In the genomic region with DNA sequence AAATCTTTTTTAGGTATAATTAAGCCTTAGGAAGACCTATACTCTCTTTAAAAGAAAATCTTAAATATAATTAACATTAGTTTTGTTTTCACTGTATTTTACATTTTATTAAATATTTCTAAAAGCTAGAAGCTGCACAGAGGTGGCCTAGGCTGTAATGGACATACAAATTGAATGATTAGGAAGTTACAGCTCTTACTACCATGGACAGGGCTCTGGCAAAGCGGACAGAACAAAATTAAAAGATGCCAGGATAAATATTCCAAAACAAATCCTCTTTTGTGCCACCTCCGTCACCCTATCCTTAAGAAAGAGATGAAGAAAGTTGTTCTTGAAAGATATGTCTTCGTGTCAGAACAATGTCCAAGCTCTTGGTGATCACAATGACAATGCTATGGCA, we compare ENCODE assay signal across 18 cellular contexts.
A peak's percentile ranks its signal among the peaks of the same experiment; 100 is the strongest.
DNase-seq lines count a peak whose midpoint lies in the region; ATAC-seq and TF ChIP-seq lines count a peak whose summit lies in the region.
"Had no signal": no experiment of that assay in that cellular context is flagged by ENCODE, and none has a peak within 500 bp of the region (broad histone marks: within the 10 kb centered on the region; RNA-seq: fewer than 3 reads in every experiment).

No MANE protein-coding gene starts in this region.

- H3K4me3 ChIP-seq in liver (ENCODE audit: low read depth in 1 of 3, low read length in 3 of 3) (no peak overlapping the region), right lobe of liver (no peak overlapping the region), HCT116 (replicated peaks in 1 of 2; ENCODE audit: low read depth in 1 of 2, low read length in 2 of 2) (no peak overlapping the region), upper lobe of right lung (no peak overlapping the region)
- H3K4me3 ChIP-seq: HAP-1 had no signal

- no peaks in the 10 kb centered on the region for H3K79me2 ChIP-seq in HCT116 (ENCODE audit: insufficient read depth, low read length)

- no peak overlapping the region for H3K4me2 ChIP-seq in HCT116 (ENCODE audit: low read length)

- TF ChIP-seq CTCF in liver (IDR thresholded peaks at IDR 0.05; ENCODE audit: low read depth, low read length, missing input control) (no peak), right lobe of liver (IDR thresholded peaks at IDR 0.05) (no peak), HCT116 (IDR thresholded peaks at IDR 0.05 in 2 of 3, conservative IDR thresholded peaks at IDR 0.05 in 1 of 3; ENCODE audit: borderline replicate concordance in 1 of 3, insufficient read depth in 1 of 3, low read depth in 2 of 3, low read length in 2 of 3) (no peak), upper lobe of right lung (IDR thresholded peaks at IDR 0.05) (no peak)

- H2AFZ ChIP-seq in HCT116 (ENCODE audit: low read depth, low read length, poor library complexity, severe bottlenecking) = no peak overlapping the region

- peaks cover 0 to 21% (median 9%) of the 10 kb centered on the region in 4 donors for H3K4me1 ChIP-seq in liver (ENCODE audit: control insufficient read depth in 4 of 4, insufficient read depth in 4 of 4, low read length in 3 of 4)
- peaks cover 0 to 23% (median 3%) of the 10 kb centered on the region in 4 donors for H3K4me1 ChIP-seq in right lobe of liver
- no peaks in the 10 kb centered on the region for H3K4me1 ChIP-seq in HCT116 (ENCODE audit: control insufficient read depth in 1 of 2, insufficient read depth in 2 of 2, low read length in 2 of 2)
- H3K4me1 ChIP-seq in upper lobe of right lung = no peaks in the 10 kb centered on the region
- H3K4me1 ChIP-seq: HAP-1 had no signal

- POLR2A ChIA-PET in HCT116 (lab: Charles Lee) = no interaction called here

- no peaks in the 10 kb centered on the region for H3K27me3 ChIP-seq in liver (ENCODE audit: control insufficient read depth in 4 of 4, insufficient read depth in 4 of 4, low read length in 3 of 4)
- H3K27me3 ChIP-seq in right lobe of liver = no peaks in the 10 kb centered on the region
- no peaks in the 10 kb centered on the region for H3K27me3 ChIP-seq in HCT116 (ENCODE audit: insufficient read depth, low read length)
- no peaks in the 10 kb centered on the region for H3K27me3 ChIP-seq in upper lobe of right lung

- CTCF ChIA-PET in HCT116 (lab: Charles Lee) = no interaction called here

- ATAC-seq in right lobe of liver (no peak), HCT116 (no peak), upper lobe of right lung (no peak)

- no peaks in the 10 kb centered on the region for H3K27me3 Mint-ChIP-seq in activated CD4-positive, alpha-beta T cell treated with anti-CD3 and anti-CD28 coated beads, Interleukin-2, amount 10 ng/mL, durations not matched to agents 24 days and 14 days
- H3K27me3 Mint-ChIP-seq: CD4-positive, alpha-beta memory T cell had no signal

- no peak for TF ChIP-seq POLR2A in right lobe of liver (IDR thresholded peaks at IDR 0.05)
- no peak for TF ChIP-seq POLR2A in HCT116 (IDR thresholded peaks at IDR 0.05; ENCODE audit: borderline replicate concordance, extremely low read depth, insufficient read depth, insufficient read length)

- no peak for DNase-seq in right lobe of liver
- DNase-seq in HCT116 (ENCODE audit: low read depth, low spot score) = no peak
- peak; percentile 8 for DNase-seq in myocyte (ENCODE audit: low read depth)
- no peak for DNase-seq in upper lobe of right lung
- no peak for DNase-seq in activated CD4-positive, alpha-beta T cell treated with anti-CD3 and anti-CD28 coated beads, Interleukin-2, amount 10 ng/mL, durations not matched to agents 24 days and 14 days
- no peak for DNase-seq in hippocampal formation (lab: John Stamatoyannopoulos, UW)
- DNase-seq: 8988T; C1 segment of cervical spinal cord; Calu3; CD4-positive, alpha-beta memory T cell; COR-L47; DMS53; DMS79 treated with DMSO at 0.1 percent for 48 hours; GF-D8; GOT3 had no signal

- WGBS in liver = 74% methylated on average over 3 of the region's 3 CpGs
- 50% methylated on average over 3 of the region's 3 CpGs for WGBS in right lobe of liver (ENCODE audit: insufficient coverage, low coverage, low lambda C conversion rate, missing lambda C conversion rate)

- intact Hi-C loops in right lobe of liver (cut with DNase I) = no loop called here
- intact Hi-C loops in HCT116 (cut with micrococcal nuclease) = no loop called here
- intact Hi-C loops in upper lobe of right lung (cut with DNase I) = no loop called here
- intact Hi-C loops in activated CD4-positive, alpha-beta T cell treated with anti-CD3 and anti-CD28 coated beads, Interleukin-2, amount 10 ng/mL, durations not matched to agents 24 days and 14 days (cut with micrococcal nuclease) = no loop called here

- H3K4me3 Mint-ChIP-seq in activated CD4-positive, alpha-beta T cell treated with anti-CD3 and anti-CD28 coated beads, Interleukin-2, amount 10 ng/mL, durations not matched to agents 24 days and 14 days = no peak overlapping the region
- H3K4me3 Mint-ChIP-seq: CD4-positive, alpha-beta memory T cell had no signal

- H3K36me3 ChIP-seq in liver (ENCODE audit: control insufficient read depth in 4 of 4, insufficient read depth in 3 of 4, low read depth in 1 of 4, low read length in 3 of 4) (no peaks in the 10 kb centered on the region), right lobe of liver (no peaks in the 10 kb centered on the region), HCT116 (ENCODE audit: control insufficient read depth in 1 of 2, insufficient read depth in 2 of 2, low read length in 2 of 2) (no peaks in the 10 kb centered on the region), upper lobe of right lung (no peaks in the 10 kb centered on the region)
- H3K36me3 ChIP-seq: HAP-1 had no signal

- no peaks in the 10 kb centered on the region for H3K9me3 Mint-ChIP-seq in activated CD4-positive, alpha-beta T cell treated with anti-CD3 and anti-CD28 coated beads, Interleukin-2, amount 10 ng/mL, durations not matched to agents 24 days and 14 days

- H3K9me3 ChIP-seq in liver (ENCODE audit: control insufficient read depth in 4 of 4, low read length in 3 of 4) (no peaks in the 10 kb centered on the region), right lobe of liver (no peaks in the 10 kb centered on the region), HCT116 (ENCODE audit: control insufficient read depth in 1 of 2, insufficient read depth in 1 of 2, low read depth in 1 of 2, low read length in 2 of 2) (no peaks in the 10 kb centered on the region; a peak in 1 of 4 replicates), upper lobe of right lung (no peaks in the 10 kb centered on the region)
- H3K9me3 ChIP-seq: HAP-1 had no signal

- TF ChIP-seq RAD21 in liver (IDR thresholded peaks at IDR 0.05) = no peak
- TF ChIP-seq RAD21 in HCT116 (IDR thresholded peaks at IDR 0.05; ENCODE audit: low read depth) = no peak

- H3K27ac Mint-ChIP-seq in activated CD4-positive, alpha-beta T cell treated with anti-CD3 and anti-CD28 coated beads, Interleukin-2, amount 10 ng/mL, durations not matched to agents 24 days and 14 days = no peak overlapping the region
- H3K27ac Mint-ChIP-seq: CD4-positive, alpha-beta memory T cell had no signal

- H4K20me1 ChIP-seq in HCT116 (ENCODE audit: insufficient read depth) = no peaks in the 10 kb centered on the region

- H3K9ac ChIP-seq in liver (ENCODE audit: low read depth in 1 of 2, low read length in 2 of 2) (no peak overlapping the region), HCT116 (ENCODE audit: low read length) (no peak overlapping the region)

- BruUV-seq in HCT116 (replicated peaks; lab: Mats Ljungman, UMichigan) = no TSS peak

- H3K4me1 Mint-ChIP-seq in activated CD4-positive, alpha-beta T cell treated with anti-CD3 and anti-CD28 coated beads, Interleukin-2, amount 10 ng/mL, durations not matched to agents 24 days and 14 days = no peaks in the 10 kb centered on the region
- H3K4me1 Mint-ChIP-seq: CD4-positive, alpha-beta memory T cell had no signal

- RAD21 ChIA-PET in HCT116 (lab: Charles Lee; ENCODE audit: low non-redundant PET in 1 of 2, low total read pairs in 2 of 2, uncharacterized antibody in 2 of 2, unreplicated experiment in 2 of 2) = no interaction called here

- H3K27ac ChIP-seq in liver (ENCODE audit: low read depth in 1 of 2, low read length in 2 of 2) (no peak overlapping the region), right lobe of liver (no peak overlapping the region), HCT116 (ENCODE audit: low read depth, low read length) (no peak overlapping the region), upper lobe of right lung (no peak overlapping the region)

- no peaks in the 10 kb centered on the region for H3K36me3 Mint-ChIP-seq in activated CD4-positive, alpha-beta T cell treated with anti-CD3 and anti-CD28 coated beads, Interleukin-2, amount 10 ng/mL, durations not matched to agents 24 days and 14 days (ENCODE audit: low read depth)
- H3K36me3 Mint-ChIP-seq: CD4-positive, alpha-beta memory T cell had no signal

- no peaks in the 10 kb centered on the region for H3K9me2 ChIP-seq in HCT116 (ENCODE audit: insufficient read depth)

TF ChIP-seq in liver, 16 proteins besides CTCF, POLR2A, EP300 and RAD21 (continues in another document):
- TF ChIP-seq TAF1 (conservative IDR thresholded peaks at IDR 0.05) = no peak
- no peak for TF ChIP-seq SP1 (IDR thresholded peaks at IDR 0.05)

TF ChIP-seq in PFSK-1, 5 proteins besides CTCF, POLR2A, EP300 and RAD21:
- TF ChIP-seq POLR2AphosphoS5 (IDR thresholded peaks at IDR 0.05; ENCODE audit: low read depth, low read length) = no peak
- TF ChIP-seq, protein P1, sequence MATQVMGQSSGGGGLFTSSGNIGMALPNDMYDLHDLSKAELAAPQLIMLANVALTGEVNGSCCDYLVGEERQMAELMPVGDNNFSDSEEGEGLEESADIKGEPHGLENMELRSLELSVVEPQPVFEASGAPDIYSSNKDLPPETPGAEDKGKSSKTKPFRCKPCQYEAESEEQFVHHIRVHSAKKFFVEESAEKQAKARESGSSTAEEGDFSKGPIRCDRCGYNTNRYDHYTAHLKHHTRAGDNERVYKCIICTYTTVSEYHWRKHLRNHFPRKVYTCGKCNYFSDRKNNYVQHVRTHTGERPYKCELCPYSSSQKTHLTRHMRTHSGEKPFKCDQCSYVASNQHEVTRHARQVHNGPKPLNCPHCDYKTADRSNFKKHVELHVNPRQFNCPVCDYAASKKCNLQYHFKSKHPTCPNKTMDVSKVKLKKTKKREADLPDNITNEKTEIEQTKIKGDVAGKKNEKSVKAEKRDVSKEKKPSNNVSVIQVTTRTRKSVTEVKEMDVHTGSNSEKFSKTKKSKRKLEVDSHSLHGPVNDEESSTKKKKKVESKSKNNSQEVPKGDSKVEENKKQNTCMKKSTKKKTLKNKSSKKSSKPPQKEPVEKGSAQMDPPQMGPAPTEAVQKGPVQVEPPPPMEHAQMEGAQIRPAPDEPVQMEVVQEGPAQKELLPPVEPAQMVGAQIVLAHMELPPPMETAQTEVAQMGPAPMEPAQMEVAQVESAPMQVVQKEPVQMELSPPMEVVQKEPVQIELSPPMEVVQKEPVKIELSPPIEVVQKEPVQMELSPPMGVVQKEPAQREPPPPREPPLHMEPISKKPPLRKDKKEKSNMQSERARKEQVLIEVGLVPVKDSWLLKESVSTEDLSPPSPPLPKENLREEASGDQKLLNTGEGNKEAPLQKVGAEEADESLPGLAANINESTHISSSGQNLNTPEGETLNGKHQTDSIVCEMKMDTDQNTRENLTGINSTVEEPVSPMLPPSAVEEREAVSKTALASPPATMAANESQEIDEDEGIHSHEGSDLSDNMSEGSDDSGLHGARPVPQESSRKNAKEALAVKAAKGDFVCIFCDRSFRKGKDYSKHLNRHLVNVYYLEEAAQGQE (IDR thresholded peaks at IDR 0.05; ENCODE audit: insufficient read depth in 1 of 2, low read depth in 2 of 2, low read length in 2 of 2) = peak; percentile 75 to 91
